In the genomic region with DNA sequence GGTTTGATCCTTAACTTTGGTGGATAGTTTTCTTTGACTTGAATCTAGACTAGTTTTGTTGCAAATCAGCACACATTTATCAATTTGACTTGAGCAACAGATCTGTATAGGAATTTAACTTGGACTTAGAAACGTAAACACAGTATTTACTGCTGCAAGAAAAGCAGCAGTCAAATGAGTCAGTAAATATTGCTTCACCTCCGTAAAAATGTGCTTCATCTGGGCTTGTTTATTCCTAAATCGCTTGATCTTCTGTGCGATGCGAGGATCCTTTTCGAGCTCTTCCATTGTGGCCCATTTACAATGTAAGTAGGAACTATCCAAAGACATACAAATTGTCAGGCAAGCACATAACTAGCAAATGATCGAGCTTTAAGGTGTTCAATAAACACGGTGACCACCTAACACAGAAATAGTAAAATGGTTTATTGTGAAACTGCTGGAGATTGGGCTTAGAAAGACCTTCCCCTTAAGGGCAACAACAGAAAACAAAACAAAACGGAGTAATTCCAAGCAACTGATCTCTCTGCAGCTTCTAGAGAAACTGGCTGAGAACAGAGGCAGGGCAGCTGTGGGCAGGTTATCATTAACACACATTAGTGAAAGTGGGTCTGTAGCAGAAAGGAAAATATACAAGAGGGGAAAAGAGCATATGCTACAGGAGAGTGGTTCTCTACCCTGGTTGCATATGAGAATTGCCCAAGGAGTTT, we compare ENCODE assay signal across 2 cellular contexts.
A peak's percentile ranks its signal among the peaks of the same experiment; 100 is the strongest.
TF ChIP-seq lines count a peak whose summit lies in the region.

No MANE protein-coding gene starts in this region.

TF ChIP-seq in IMR-90, 13 proteins besides CTCF, POLR2A, EP300 and RAD21 (continued from another document):
- TF ChIP-seq CEBPB (IDR thresholded peaks at IDR 0.05; ENCODE audit: low read depth, low read length) (peak; percentile 94), SMC3 (IDR thresholded peaks at IDR 0.05; ENCODE audit: low read depth, low read length) (no peak), RFX5 (IDR thresholded peaks at IDR 0.05; ENCODE audit: low read depth, low read length) (no peak)
TF ChIP-seq in IMR-90: peak in this region for 2.

TF ChIP-seq in liver, 16 proteins besides CTCF, POLR2A, EP300 and RAD21 (continued from another document):
- TF ChIP-seq, protein P1, sequence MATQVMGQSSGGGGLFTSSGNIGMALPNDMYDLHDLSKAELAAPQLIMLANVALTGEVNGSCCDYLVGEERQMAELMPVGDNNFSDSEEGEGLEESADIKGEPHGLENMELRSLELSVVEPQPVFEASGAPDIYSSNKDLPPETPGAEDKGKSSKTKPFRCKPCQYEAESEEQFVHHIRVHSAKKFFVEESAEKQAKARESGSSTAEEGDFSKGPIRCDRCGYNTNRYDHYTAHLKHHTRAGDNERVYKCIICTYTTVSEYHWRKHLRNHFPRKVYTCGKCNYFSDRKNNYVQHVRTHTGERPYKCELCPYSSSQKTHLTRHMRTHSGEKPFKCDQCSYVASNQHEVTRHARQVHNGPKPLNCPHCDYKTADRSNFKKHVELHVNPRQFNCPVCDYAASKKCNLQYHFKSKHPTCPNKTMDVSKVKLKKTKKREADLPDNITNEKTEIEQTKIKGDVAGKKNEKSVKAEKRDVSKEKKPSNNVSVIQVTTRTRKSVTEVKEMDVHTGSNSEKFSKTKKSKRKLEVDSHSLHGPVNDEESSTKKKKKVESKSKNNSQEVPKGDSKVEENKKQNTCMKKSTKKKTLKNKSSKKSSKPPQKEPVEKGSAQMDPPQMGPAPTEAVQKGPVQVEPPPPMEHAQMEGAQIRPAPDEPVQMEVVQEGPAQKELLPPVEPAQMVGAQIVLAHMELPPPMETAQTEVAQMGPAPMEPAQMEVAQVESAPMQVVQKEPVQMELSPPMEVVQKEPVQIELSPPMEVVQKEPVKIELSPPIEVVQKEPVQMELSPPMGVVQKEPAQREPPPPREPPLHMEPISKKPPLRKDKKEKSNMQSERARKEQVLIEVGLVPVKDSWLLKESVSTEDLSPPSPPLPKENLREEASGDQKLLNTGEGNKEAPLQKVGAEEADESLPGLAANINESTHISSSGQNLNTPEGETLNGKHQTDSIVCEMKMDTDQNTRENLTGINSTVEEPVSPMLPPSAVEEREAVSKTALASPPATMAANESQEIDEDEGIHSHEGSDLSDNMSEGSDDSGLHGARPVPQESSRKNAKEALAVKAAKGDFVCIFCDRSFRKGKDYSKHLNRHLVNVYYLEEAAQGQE (IDR thresholded peaks at IDR 0.05), result peak; percentile 51
- peak; percentile 96 for TF ChIP-seq FOXA2 (IDR thresholded peaks at IDR 0.05)
- TF ChIP-seq RXRA (IDR thresholded peaks at IDR 0.05), result peak; percentile 59 to 63
- peak; percentile 86 to 91 for TF ChIP-seq HNF4A (conservative IDR thresholded peaks at IDR 0.05)
- peak; percentile 66 for TF ChIP-seq SP1 (IDR thresholded peaks at IDR 0.05)
- no peak for TF ChIP-seq HNF4G (IDR thresholded peaks at IDR 0.05)
- no peak for TF ChIP-seq EGR1 (IDR thresholded peaks at IDR 0.05; ENCODE audit: low read depth in 2 of 2)
- TF ChIP-seq NR2F2 (IDR thresholded peaks at IDR 0.05), result no peak
- TF ChIP-seq GABPA (IDR thresholded peaks at IDR 0.05 in 1 of 2, conservative IDR thresholded peaks at IDR 0.05 in 1 of 2), result no peak
- peak; percentile 92 for TF ChIP-seq FOXA1 (IDR thresholded peaks at IDR 0.05)
- TF ChIP-seq, protein P2, sequence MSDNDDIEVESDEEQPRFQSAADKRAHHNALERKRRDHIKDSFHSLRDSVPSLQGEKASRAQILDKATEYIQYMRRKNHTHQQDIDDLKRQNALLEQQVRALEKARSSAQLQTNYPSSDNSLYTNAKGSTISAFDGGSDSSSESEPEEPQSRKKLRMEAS (IDR thresholded peaks at IDR 0.05), result peak; percentile 72
- peak; percentile 40 for TF ChIP-seq YY1 (IDR thresholded peaks at IDR 0.05)
- TF ChIP-seq, protein P3, sequence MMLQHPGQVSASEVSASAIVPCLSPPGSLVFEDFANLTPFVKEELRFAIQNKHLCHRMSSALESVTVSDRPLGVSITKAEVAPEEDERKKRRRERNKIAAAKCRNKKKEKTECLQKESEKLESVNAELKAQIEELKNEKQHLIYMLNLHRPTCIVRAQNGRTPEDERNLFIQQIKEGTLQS (IDR thresholded peaks at IDR 0.05), result peak; percentile 73
- TF ChIP-seq, protein P4, sequence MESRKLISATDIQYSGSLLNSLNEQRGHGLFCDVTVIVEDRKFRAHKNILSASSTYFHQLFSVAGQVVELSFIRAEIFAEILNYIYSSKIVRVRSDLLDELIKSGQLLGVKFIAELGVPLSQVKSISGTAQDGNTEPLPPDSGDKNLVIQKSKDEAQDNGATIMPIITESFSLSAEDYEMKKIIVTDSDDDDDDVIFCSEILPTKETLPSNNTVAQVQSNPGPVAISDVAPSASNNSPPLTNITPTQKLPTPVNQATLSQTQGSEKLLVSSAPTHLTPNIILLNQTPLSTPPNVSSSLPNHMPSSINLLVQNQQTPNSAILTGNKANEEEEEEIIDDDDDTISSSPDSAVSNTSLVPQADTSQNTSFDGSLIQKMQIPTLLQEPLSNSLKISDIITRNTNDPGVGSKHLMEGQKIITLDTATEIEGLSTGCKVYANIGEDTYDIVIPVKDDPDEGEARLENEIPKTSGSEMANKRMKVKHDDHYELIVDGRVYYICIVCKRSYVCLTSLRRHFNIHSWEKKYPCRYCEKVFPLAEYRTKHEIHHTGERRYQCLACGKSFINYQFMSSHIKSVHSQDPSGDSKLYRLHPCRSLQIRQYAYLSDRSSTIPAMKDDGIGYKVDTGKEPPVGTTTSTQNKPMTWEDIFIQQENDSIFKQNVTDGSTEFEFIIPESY (IDR thresholded peaks at IDR 0.05), result peak; percentile 50
